1 cellular context compared by ENCODE assay signal in the genomic region with DNA sequence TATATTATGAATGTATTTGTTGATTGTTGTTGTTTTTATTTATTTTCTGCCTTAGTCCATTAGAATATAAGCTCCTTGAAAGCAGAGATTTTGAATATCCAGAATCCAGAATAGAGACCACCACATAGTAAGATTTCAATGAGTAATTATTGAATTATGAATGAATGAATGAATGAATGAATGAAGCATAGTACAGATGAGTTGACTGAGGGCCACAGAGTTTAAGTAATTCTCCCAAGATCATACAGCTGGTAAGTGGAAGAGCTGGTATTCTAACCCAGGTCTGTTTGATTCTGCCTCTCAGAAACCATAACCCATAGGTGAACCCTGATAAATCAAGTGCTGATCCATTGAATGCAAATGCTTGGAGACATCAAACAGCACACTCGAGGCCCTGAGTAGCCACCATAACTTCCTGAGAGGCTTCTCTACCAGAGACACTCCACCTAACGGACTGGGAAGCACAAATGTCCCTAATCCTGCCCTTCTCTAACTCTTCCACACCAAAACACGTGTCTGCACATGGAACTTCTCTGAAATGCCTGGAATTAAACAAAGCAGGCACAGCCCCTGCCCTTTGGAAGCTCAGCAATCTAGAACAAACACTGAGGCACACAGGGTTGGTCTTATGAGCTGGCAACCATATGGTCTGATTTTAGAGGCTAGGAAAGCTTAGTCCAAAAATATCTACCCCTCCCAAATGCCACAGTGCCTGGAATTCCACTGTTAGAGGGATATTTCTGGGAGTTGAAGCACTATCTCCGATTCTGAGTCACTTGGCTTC.
TF ChIP-seq lines count a peak whose summit lies in the region.

No MANE protein-coding gene starts in this region.

TF ChIP-seq in SK-N-SH treated with all-trans-retinoic acid at 6 μM for 48 hours, 23 proteins besides CTCF, POLR2A, EP300 and RAD21 (continued from another document):
- TF ChIP-seq, protein P1, sequence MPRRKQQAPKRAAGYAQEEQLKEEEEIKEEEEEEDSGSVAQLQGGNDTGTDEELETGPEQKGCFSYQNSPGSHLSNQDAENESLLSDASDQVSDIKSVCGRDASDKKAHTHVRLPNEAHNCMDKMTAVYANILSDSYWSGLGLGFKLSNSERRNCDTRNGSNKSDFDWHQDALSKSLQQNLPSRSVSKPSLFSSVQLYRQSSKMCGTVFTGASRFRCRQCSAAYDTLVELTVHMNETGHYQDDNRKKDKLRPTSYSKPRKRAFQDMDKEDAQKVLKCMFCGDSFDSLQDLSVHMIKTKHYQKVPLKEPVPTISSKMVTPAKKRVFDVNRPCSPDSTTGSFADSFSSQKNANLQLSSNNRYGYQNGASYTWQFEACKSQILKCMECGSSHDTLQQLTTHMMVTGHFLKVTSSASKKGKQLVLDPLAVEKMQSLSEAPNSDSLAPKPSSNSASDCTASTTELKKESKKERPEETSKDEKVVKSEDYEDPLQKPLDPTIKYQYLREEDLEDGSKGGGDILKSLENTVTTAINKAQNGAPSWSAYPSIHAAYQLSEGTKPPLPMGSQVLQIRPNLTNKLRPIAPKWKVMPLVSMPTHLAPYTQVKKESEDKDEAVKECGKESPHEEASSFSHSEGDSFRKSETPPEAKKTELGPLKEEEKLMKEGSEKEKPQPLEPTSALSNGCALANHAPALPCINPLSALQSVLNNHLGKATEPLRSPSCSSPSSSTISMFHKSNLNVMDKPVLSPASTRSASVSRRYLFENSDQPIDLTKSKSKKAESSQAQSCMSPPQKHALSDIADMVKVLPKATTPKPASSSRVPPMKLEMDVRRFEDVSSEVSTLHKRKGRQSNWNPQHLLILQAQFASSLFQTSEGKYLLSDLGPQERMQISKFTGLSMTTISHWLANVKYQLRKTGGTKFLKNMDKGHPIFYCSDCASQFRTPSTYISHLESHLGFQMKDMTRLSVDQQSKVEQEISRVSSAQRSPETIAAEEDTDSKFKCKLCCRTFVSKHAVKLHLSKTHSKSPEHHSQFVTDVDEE (CRISPR knock-in tag; IDR thresholded peaks at IDR 0.05) = no peak
- TF ChIP-seq ESRRG (CRISPR knock-in tag; IDR thresholded peaks at IDR 0.05) (no peak), ZFP30 (CRISPR knock-in tag; IDR thresholded peaks at IDR 0.05) (no peak)
